ENCODE assay signal across 12 cellular contexts in genomic region chr15:71634820-71635219, GRCh38.
DNase-seq lines count a peak whose midpoint lies in the region; ATAC-seq and TF ChIP-seq lines count a peak whose summit lies in the region.
"Had no signal": no experiment of that assay in that cellular context is flagged by ENCODE, and none has a peak within 500 bp of the region (broad histone marks: within the 10 kb centered on the region; RNA-seq: fewer than 3 reads in every experiment).

No MANE protein-coding gene starts in this region.

- intact Hi-C loops in heart right ventricle (cut with DNase I): no loop called here

- TF ChIP-seq CTCF in heart right ventricle (IDR thresholded peaks at IDR 0.05) (no peak), right atrium auricular region (IDR thresholded peaks at IDR 0.05) (no peak)

- H3K27ac ChIP-seq in heart right ventricle (peak overlapping the region in 5 of 10 donors; percentile 16 to 65 (median 44)), right atrium auricular region (no peak overlapping the region)

- no peaks in the 10 kb centered on the region for H3K4me1 Mint-ChIP-seq in natural killer cell treated with Interleukin-12 subunit alpha and Interleukin-12 subunit beta and Interleukin-15 and Interleukin-18, amount 100 ng/mL, for 72 hours (ENCODE audit: low read depth in 2 of 2)
- H3K4me1 Mint-ChIP-seq in stimulated activated effector memory CD8-positive, alpha-beta T cell treated with anti-CD3 and anti-CD28 coated beads, Interleukin-12 subunit alpha, Interleukin-12 subunit beta, amount 100 ng/mL, for 72 hours: no peaks in the 10 kb centered on the region
- H3K4me1 Mint-ChIP-seq: activated naive CD4-positive, alpha-beta T cell treated with anti-CD3 and anti-CD28 coated beads, Interleukin-2, amount 10 ng/mL, durations not matched to agents 7 days and 5 days had no signal

- no peak overlapping the region for H3K4me3 ChIP-seq in heart right ventricle
- no peak overlapping the region for H3K4me3 ChIP-seq in right atrium auricular region

- peak in 5 of 8 donors; percentile 15 to 62 (median 32) for ATAC-seq in heart right ventricle
- no peak for ATAC-seq in natural killer cell treated with Interleukin-12 subunit alpha and Interleukin-12 subunit beta and Interleukin-15 and Interleukin-18, amount 100 ng/mL, for 72 hours
- ATAC-seq in stimulated activated effector memory CD8-positive, alpha-beta T cell treated with anti-CD3 and anti-CD28 coated beads, Interleukin-12 subunit alpha, Interleukin-12 subunit beta, amount 100 ng/mL, for 72 hours: no peak

- H3K36me3 Mint-ChIP-seq in natural killer cell treated with Interleukin-12 subunit alpha and Interleukin-12 subunit beta and Interleukin-15 and Interleukin-18, amount 100 ng/mL, for 72 hours: no peaks in the 10 kb centered on the region
- H3K36me3 Mint-ChIP-seq in stimulated activated effector memory CD8-positive, alpha-beta T cell treated with anti-CD3 and anti-CD28 coated beads, Interleukin-12 subunit alpha, Interleukin-12 subunit beta, amount 100 ng/mL, for 72 hours: no peaks in the 10 kb centered on the region
- H3K36me3 Mint-ChIP-seq: activated naive CD4-positive, alpha-beta T cell treated with anti-CD3 and anti-CD28 coated beads, Interleukin-2, amount 10 ng/mL, durations not matched to agents 7 days and 5 days had no signal

- H3K9me3 Mint-ChIP-seq in natural killer cell treated with Interleukin-12 subunit alpha and Interleukin-12 subunit beta and Interleukin-15 and Interleukin-18, amount 100 ng/mL, for 72 hours: no peaks in the 10 kb centered on the region
- H3K9me3 Mint-ChIP-seq in stimulated activated effector memory CD8-positive, alpha-beta T cell treated with anti-CD3 and anti-CD28 coated beads, Interleukin-12 subunit alpha, Interleukin-12 subunit beta, amount 100 ng/mL, for 72 hours: no peaks in the 10 kb centered on the region
- H3K9me3 Mint-ChIP-seq: activated naive CD4-positive, alpha-beta T cell treated with anti-CD3 and anti-CD28 coated beads, Interleukin-2, amount 10 ng/mL, durations not matched to agents 7 days and 5 days had no signal

- WGBS in heart right ventricle, 2 donors: 14 to 21% methylated on average over 5 of the region's 5 CpGs

- H3K36me3 ChIP-seq in heart right ventricle (no peaks in the 10 kb centered on the region), right atrium auricular region (no peaks in the 10 kb centered on the region)

- DNase-seq in heart right ventricle (no peak), right atrium auricular region (ENCODE audit: low spot score) (no peak), NCI-H774 (lab: John Stamatoyannopoulos, UW) (peak; percentile 78), fibroblast of peridontal ligament (ENCODE audit: extremely low read depth) (peak; percentile 32), mucosa of gallbladder (ENCODE audit: low spot score) (no peak), NCI-H1694 (lab: John Stamatoyannopoulos, UW) (no peak)
- no peak for DNase-seq in natural killer cell treated with Interleukin-12 subunit alpha and Interleukin-12 subunit beta and Interleukin-15 and Interleukin-18, amount 100 ng/mL, for 72 hours (ENCODE audit: low spot score)
- no peak for DNase-seq in stimulated activated effector memory CD8-positive, alpha-beta T cell treated with anti-CD3 and anti-CD28 coated beads, Interleukin-12 subunit alpha, Interleukin-12 subunit beta, amount 100 ng/mL, for 72 hours (ENCODE audit: low spot score in 2 of 2)
- DNase-seq: activated naive CD4-positive, alpha-beta T cell treated with anti-CD3 and anti-CD28 coated beads, Interleukin-2, amount 10 ng/mL, durations not matched to agents 7 days and 5 days; MV-4-11; nucleus accumbens; stimulated activated CD4-positive, alpha-beta T cell treated with anti-CD3 and anti-CD28 coated beads, Interleukin-2, amount 100 ng/mL, for 24 hours had no signal

- H3K4me1 ChIP-seq in heart right ventricle (peaks cover 0 to 34% (median 18%) of the 10 kb centered on the region in 9 donors), right atrium auricular region (peaks cover 0 to 7% of the 10 kb centered on the region in 2 donors)

- H3K9me3 ChIP-seq in heart right ventricle (no peaks in the 10 kb centered on the region), right atrium auricular region (no peaks in the 10 kb centered on the region)

- H3K4me3 Mint-ChIP-seq in natural killer cell treated with Interleukin-12 subunit alpha and Interleukin-12 subunit beta and Interleukin-15 and Interleukin-18, amount 100 ng/mL, for 72 hours: no peak overlapping the region
- no peak overlapping the region for H3K4me3 Mint-ChIP-seq in stimulated activated effector memory CD8-positive, alpha-beta T cell treated with anti-CD3 and anti-CD28 coated beads, Interleukin-12 subunit alpha, Interleukin-12 subunit beta, amount 100 ng/mL, for 72 hours
- H3K4me3 Mint-ChIP-seq: activated naive CD4-positive, alpha-beta T cell treated with anti-CD3 and anti-CD28 coated beads, Interleukin-2, amount 10 ng/mL, durations not matched to agents 7 days and 5 days had no signal

- peaks cover 20 to 45% of the 10 kb centered on the region in 2 donors for H3K27me3 Mint-ChIP-seq in natural killer cell treated with Interleukin-12 subunit alpha and Interleukin-12 subunit beta and Interleukin-15 and Interleukin-18, amount 100 ng/mL, for 72 hours

- no peak overlapping the region for H3K27ac Mint-ChIP-seq in natural killer cell treated with Interleukin-12 subunit alpha and Interleukin-12 subunit beta and Interleukin-15 and Interleukin-18, amount 100 ng/mL, for 72 hours
- no peak overlapping the region for H3K27ac Mint-ChIP-seq in stimulated activated effector memory CD8-positive, alpha-beta T cell treated with anti-CD3 and anti-CD28 coated beads, Interleukin-12 subunit alpha, Interleukin-12 subunit beta, amount 100 ng/mL, for 72 hours
- H3K27ac Mint-ChIP-seq: activated naive CD4-positive, alpha-beta T cell treated with anti-CD3 and anti-CD28 coated beads, Interleukin-2, amount 10 ng/mL, durations not matched to agents 7 days and 5 days had no signal

- H3K27me3 ChIP-seq in heart right ventricle: no peaks in the 10 kb centered on the region
- H3K27me3 ChIP-seq in right atrium auricular region: no peaks in the 10 kb centered on the region

Comparison
In these comparisons a context has a peak if more than half of its experiments do, and no peak if none do; other contexts are left out.
1. ATAC-seq: peak in heart right ventricle (5 of 8); none in natural killer cell treated with Interleukin-12 subunit alpha and Interleukin-12 subunit beta and Interleukin-15 and Interleukin-18, amount 100 ng/mL, for 72 hours (0 of 2) and stimulated activated effector memory CD8-positive, alpha-beta T cell treated with anti-CD3 and anti-CD28 coated beads, Interleukin-12 subunit alpha, Interleukin-12 subunit beta, amount 100 ng/mL, for 72 hours (single experiment).
2. DNase-seq: peak in NCI-H774 (single experiment) and fibroblast of peridontal ligament (single experiment); none in heart right ventricle (0 of 2), right atrium auricular region (single experiment), natural killer cell treated with Interleukin-12 subunit alpha and Interleukin-12 subunit beta and Interleukin-15 and Interleukin-18, amount 100 ng/mL, for 72 hours (single experiment), mucosa of gallbladder (single experiment), stimulated activated effector memory CD8-positive, alpha-beta T cell treated with anti-CD3 and anti-CD28 coated beads, Interleukin-12 subunit alpha, Interleukin-12 subunit beta, amount 100 ng/mL, for 72 hours (0 of 2) and NCI-H1694 (single experiment).